1 cellular context compared by ENCODE assay signal in genomic region chr4:2462218-2462991, GRCh38.
TF ChIP-seq lines count a peak whose summit lies in the region.

No MANE protein-coding gene starts in this region.

TF ChIP-seq in K562, 482 proteins besides CTCF, POLR2A, EP300 and RAD21 (continued from another document):
- TF ChIP-seq ZBTB40 (IDR thresholded peaks at IDR 0.05) (peak; percentile 25; the same call in 1 of the 2 replicates), ZBTB40 (CRISPR knock-in tag; IDR thresholded peaks at IDR 0.05) (no peak), STAT6 (CRISPR knock-in tag; IDR thresholded peaks at IDR 0.05) (no peak), TBP (optimal IDR thresholded peaks at IDR 0.05; ENCODE audit: low read depth, low read length) (peak; percentile 18), SRSF3 (IDR thresholded peaks at IDR 0.05; ENCODE audit: insufficient read depth, low read length) (no peak), NFRKB (IDR thresholded peaks at IDR 0.05; ENCODE audit: low read depth) (no peak), FOXM1 (IDR thresholded peaks at IDR 0.05; ENCODE audit: low read depth) (no peak), FOXM1 (CRISPR knock-in tag; IDR thresholded peaks at IDR 0.05; ENCODE audit: low read depth) (no peak), CREM (IDR thresholded peaks at IDR 0.05; ENCODE audit: low read depth) (no peak), ZNF780A (CRISPR knock-in tag; IDR thresholded peaks at IDR 0.05) (no peak), RBFOX2 (IDR thresholded peaks at IDR 0.05; ENCODE audit: low read depth, low read length) (peak; percentile 58), ATF6 (CRISPR knock-in tag; IDR thresholded peaks at IDR 0.05) (no peak), SMC3 (conservative IDR thresholded peaks at IDR 0.05; ENCODE audit: insufficient read depth, low read depth, low read length) (no peak; the same call in 1 of the 2 replicates), SMAD4 (CRISPR knock-in tag; conservative IDR thresholded peaks at IDR 0.05) (0 out of 2 replicates have a peak, but pooled peaks have one; percentile 33), E2F5 (CRISPR knock-in tag; IDR thresholded peaks at IDR 0.05) (peak; percentile 47; the same call in 1 of the 2 replicates), ZNF121 (CRISPR knock-in tag; conservative IDR thresholded peaks at IDR 0.05) (no peak), XRCC4 (IDR thresholded peaks at IDR 0.05; ENCODE audit: extremely low read depth, insufficient read depth, insufficient read length) (no peak), HDAC8 (tag; IDR thresholded peaks at IDR 0.05) (no peak; the same call in 1 of the 2 replicates), SRSF1 (IDR thresholded peaks at IDR 0.05; ENCODE audit: low read depth, low read length) (no peak), FOXA1 (IDR thresholded peaks at IDR 0.05; ENCODE audit: borderline replicate concordance) (no peak), ELF2 (CRISPR knock-in tag; IDR thresholded peaks at IDR 0.05) (no peak), ZSCAN29 (IDR thresholded peaks at IDR 0.05) (no peak), ZNF280B (CRISPR knock-in tag; IDR thresholded peaks at IDR 0.05) (no peak)
